ENCODE assay signal across 33 cellular contexts in genomic region chr10:50304655-50305054, GRCh38.
"Had no signal": no experiment of that assay in that cellular context is flagged by ENCODE, and none has a peak within 500 bp of the region (broad histone marks: within the 10 kb centered on the region; RNA-seq: fewer than 3 reads in every experiment).

No MANE protein-coding gene starts in this region.

- H3K27me3 Mint-ChIP-seq: activated B cell treated with CpG ODN at 0.5 μM for 24 hours; activated CD4-positive, alpha-beta memory T cell treated with anti-CD3 and anti-CD28 coated beads, Interleukin-2, amount 10 ng/mL, durations not matched to agents 7 days and 5 days; activated CD4-positive, alpha-beta T cell treated with anti-CD3 and anti-CD28 coated beads, Interleukin-2, amount 10 ng/mL, durations not matched to agents 24 days and 14 days; activated CD8-positive, alpha-beta memory T cell treated with anti-CD3 and anti-CD28 coated beads, Interleukin-2, amount 10 ng/mL, durations not matched to agents 7 days and 5 days; activated naive CD4-positive, alpha-beta T cell treated with anti-CD3 and anti-CD28 coated beads, Interleukin-2, amount 10 ng/mL, durations not matched to agents 7 days and 5 days; activated naive CD4-positive, alpha-beta T cell treated with anti-CD3 and anti-CD28 coated beads, Interleukin-2, amount 50 U/mL, for 24 hours; activated naive CD8-positive, alpha-beta T cell; activated naive CD8-positive, alpha-beta T cell treated with anti-CD3 and anti-CD28 coated beads, Interleukin-2, amount 10 ng/mL, durations not matched to agents 7 days and 5 days; activated naive CD8-positive, alpha-beta T cell treated with anti-CD3 and anti-CD28 coated beads, Interleukin-2, amount 50 U/mL, for 24 hours; activated T-cell treated with anti-CD3 and anti-CD28 coated beads, Interleukin-2, amount 50 U/mL, for 24 hours; brain; central memory CD8-positive, alpha-beta T cell; T-helper 17 cell had no signal

- FAIRE-seq: bronchial epithelial cell, TTC549 had no signal

- H3K4me3 Mint-ChIP-seq: activated B cell treated with CpG ODN at 0.5 μM for 24 hours; activated CD4-positive, alpha-beta memory T cell treated with anti-CD3 and anti-CD28 coated beads, Interleukin-2, amount 10 ng/mL, durations not matched to agents 7 days and 5 days; activated CD4-positive, alpha-beta T cell treated with anti-CD3 and anti-CD28 coated beads, Interleukin-2, amount 10 ng/mL, durations not matched to agents 24 days and 14 days; activated CD8-positive, alpha-beta memory T cell treated with anti-CD3 and anti-CD28 coated beads, Interleukin-2, amount 10 ng/mL, durations not matched to agents 7 days and 5 days; activated CD8-positive, alpha-beta T cell treated with anti-CD3 and anti-CD28 coated beads, Interleukin-2, amount 10 ng/mL, durations not matched to agents 7 days and 5 days; activated naive CD4-positive, alpha-beta T cell treated with anti-CD3 and anti-CD28 coated beads, Interleukin-2, amount 10 ng/mL, durations not matched to agents 7 days and 5 days; activated naive CD4-positive, alpha-beta T cell treated with anti-CD3 and anti-CD28 coated beads, Interleukin-2, amount 50 U/mL, for 24 hours; activated naive CD8-positive, alpha-beta T cell; activated naive CD8-positive, alpha-beta T cell treated with anti-CD3 and anti-CD28 coated beads, Interleukin-2, amount 10 ng/mL, durations not matched to agents 7 days and 5 days; activated naive CD8-positive, alpha-beta T cell treated with anti-CD3 and anti-CD28 coated beads, Interleukin-2, amount 50 U/mL, for 24 hours; activated T-cell treated with anti-CD3 and anti-CD28 coated beads, Interleukin-2, amount 50 U/mL, for 24 hours; brain; central memory CD8-positive, alpha-beta T cell; T-helper 17 cell had no signal

- H3K27ac Mint-ChIP-seq: activated B cell treated with CpG ODN at 0.5 μM for 24 hours; activated CD4-positive, alpha-beta memory T cell treated with anti-CD3 and anti-CD28 coated beads, Interleukin-2, amount 10 ng/mL, durations not matched to agents 7 days and 5 days; activated CD4-positive, alpha-beta T cell treated with anti-CD3 and anti-CD28 coated beads, Interleukin-2, amount 10 ng/mL, durations not matched to agents 24 days and 14 days; activated CD8-positive, alpha-beta memory T cell treated with anti-CD3 and anti-CD28 coated beads, Interleukin-2, amount 10 ng/mL, durations not matched to agents 7 days and 5 days; activated CD8-positive, alpha-beta T cell treated with anti-CD3 and anti-CD28 coated beads, Interleukin-2, amount 10 ng/mL, durations not matched to agents 7 days and 5 days; activated naive CD4-positive, alpha-beta T cell treated with anti-CD3 and anti-CD28 coated beads, Interleukin-2, amount 10 ng/mL, durations not matched to agents 7 days and 5 days; activated naive CD4-positive, alpha-beta T cell treated with anti-CD3 and anti-CD28 coated beads, Interleukin-2, amount 50 U/mL, for 24 hours; activated naive CD8-positive, alpha-beta T cell; activated naive CD8-positive, alpha-beta T cell treated with anti-CD3 and anti-CD28 coated beads, Interleukin-2, amount 10 ng/mL, durations not matched to agents 7 days and 5 days; activated naive CD8-positive, alpha-beta T cell treated with anti-CD3 and anti-CD28 coated beads, Interleukin-2, amount 50 U/mL, for 24 hours; activated T-cell treated with anti-CD3 and anti-CD28 coated beads, Interleukin-2, amount 50 U/mL, for 24 hours; activated T-helper 2 cell treated with anti-CD3 and anti-CD28 coated beads, Interferon-gamma antibody, Interleukin-2, Interleukin-4, amounts not matched to agents 10 μg/mL and 5 μg/mL and 100 μg/mL, durations not matched to agents 14 hours and 24 hours and 36 hours; brain; T-helper 17 cell had no signal

- ATAC-seq: activated CD8-positive, alpha-beta memory T cell treated with anti-CD3 and anti-CD28 coated beads, Interleukin-2, amount 10 ng/mL, durations not matched to agents 7 days and 5 days; activated CD8-positive, alpha-beta T cell treated with anti-CD3 and anti-CD28 coated beads, Interleukin-2, amount 10 ng/mL, durations not matched to agents 7 days and 5 days; activated naive CD8-positive, alpha-beta T cell treated with anti-CD3 and anti-CD28 coated beads, Interleukin-2, amount 50 U/mL, for 24 hours; T-helper 17 cell had no signal

- H3K4me3 ChIP-seq: ascending aorta, cardiac muscle cell had no signal

- H3K4me1 ChIP-seq: ascending aorta had no signal

- DNase-seq: activated B cell treated with CpG ODN at 0.5 μM for 24 hours; activated CD4-positive, alpha-beta memory T cell treated with anti-CD3 and anti-CD28 coated beads, Interleukin-2, amount 10 ng/mL, durations not matched to agents 7 days and 5 days; activated CD4-positive, alpha-beta T cell treated with anti-CD3 and anti-CD28 coated beads for 4 hours; activated CD4-positive, alpha-beta T cell treated with anti-CD3 and anti-CD28 coated beads, Interleukin-2, amount 10 ng/mL, durations not matched to agents 24 days and 14 days; activated CD4-positive, alpha-beta T cell treated with anti-CD3 and anti-CD28 coated beads, Interleukin-2, amount 50 U/mL, for 48 hours; activated CD4-positive, CD25-positive, alpha-beta regulatory T cell treated with anti-CD3 and anti-CD28 coated beads, Interleukin-2, amount 50 U/mL, for 72 hours; activated CD8-positive, alpha-beta memory T cell treated with anti-CD3 and anti-CD28 coated beads for 24 hours; activated CD8-positive, alpha-beta memory T cell treated with anti-CD3 and anti-CD28 coated beads, Interleukin-2, amount 10 ng/mL, durations not matched to agents 7 days and 5 days; activated CD8-positive, alpha-beta memory T cell treated with anti-CD3 and anti-CD28 coated beads, Interleukin-2, amount 50 U/mL, for 48 hours; activated CD8-positive, alpha-beta T cell treated with anti-CD3 and anti-CD28 coated beads, Interleukin-2, amount 10 ng/mL, durations not matched to agents 7 days and 5 days; activated effector memory CD4-positive, alpha-beta T cell treated with Interleukin-2 at 50 U/mL for 16 hours; activated gamma-delta T cell; activated naive CD4-positive, alpha-beta T cell treated with anti-CD3 and anti-CD28 coated beads, Interleukin-2, amount 10 ng/mL, durations not matched to agents 7 days and 5 days; activated naive CD4-positive, alpha-beta T cell treated with Interleukin-2 at 50 U/mL for 16 hours; activated naive CD8-positive, alpha-beta T cell treated with anti-CD3 and anti-CD28 coated beads, Interleukin-2, amount 10 ng/mL, durations not matched to agents 7 days and 5 days; activated naive CD8-positive, alpha-beta T cell treated with anti-CD3 and anti-CD28 coated beads, Interleukin-2, amount 50 U/mL, for 24 hours; activated T-cell treated with anti-CD3 and anti-CD28 coated beads, Interleukin-2, amount 50 U/mL, for 24 hours; activated T-cell treated with anti-CD3 and anti-CD28 coated beads, Interleukin-2, amount 50 U/mL, for 48 hours; amygdala; anterior cingulate cortex; caudate nucleus; cerebellar nuclear complex; T-helper 17 cell had no signal

- H3K9me3 Mint-ChIP-seq: activated B cell treated with CpG ODN at 0.5 μM for 24 hours; activated CD4-positive, alpha-beta memory T cell treated with anti-CD3 and anti-CD28 coated beads, Interleukin-2, amount 10 ng/mL, durations not matched to agents 7 days and 5 days; activated naive CD4-positive, alpha-beta T cell treated with anti-CD3 and anti-CD28 coated beads, Interleukin-2, amount 10 ng/mL, durations not matched to agents 7 days and 5 days; activated naive CD4-positive, alpha-beta T cell treated with anti-CD3 and anti-CD28 coated beads, Interleukin-2, amount 50 U/mL, for 24 hours; activated naive CD8-positive, alpha-beta T cell treated with anti-CD3 and anti-CD28 coated beads, Interleukin-2, amount 50 U/mL, for 24 hours; activated T-cell treated with anti-CD3 and anti-CD28 coated beads, Interleukin-2, amount 50 U/mL, for 24 hours; activated T-helper 2 cell treated with anti-CD3 and anti-CD28 coated beads, Interferon-gamma antibody, Interleukin-2, Interleukin-4, amounts not matched to agents 10 μg/mL and 5 μg/mL and 100 μg/mL, durations not matched to agents 14 hours and 24 hours and 36 hours; central memory CD8-positive, alpha-beta T cell had no signal

- H3K4me1 Mint-ChIP-seq: activated CD4-positive, alpha-beta T cell treated with anti-CD3 and anti-CD28 coated beads, Interleukin-2, amount 10 ng/mL, durations not matched to agents 24 days and 14 days; activated naive CD4-positive, alpha-beta T cell treated with anti-CD3 and anti-CD28 coated beads, Interleukin-2, amount 10 ng/mL, durations not matched to agents 7 days and 5 days; activated naive CD4-positive, alpha-beta T cell treated with anti-CD3 and anti-CD28 coated beads, Interleukin-2, amount 50 U/mL, for 24 hours; brain; central memory CD8-positive, alpha-beta T cell had no signal

- H3K27ac ChIP-seq: ascending aorta, cardiac muscle cell, VCaP had no signal

- H3K27me3 ChIP-seq: ascending aorta, cardiac muscle cell had no signal
